34 cellular contexts compared by ENCODE assay signal in the genomic region with DNA sequence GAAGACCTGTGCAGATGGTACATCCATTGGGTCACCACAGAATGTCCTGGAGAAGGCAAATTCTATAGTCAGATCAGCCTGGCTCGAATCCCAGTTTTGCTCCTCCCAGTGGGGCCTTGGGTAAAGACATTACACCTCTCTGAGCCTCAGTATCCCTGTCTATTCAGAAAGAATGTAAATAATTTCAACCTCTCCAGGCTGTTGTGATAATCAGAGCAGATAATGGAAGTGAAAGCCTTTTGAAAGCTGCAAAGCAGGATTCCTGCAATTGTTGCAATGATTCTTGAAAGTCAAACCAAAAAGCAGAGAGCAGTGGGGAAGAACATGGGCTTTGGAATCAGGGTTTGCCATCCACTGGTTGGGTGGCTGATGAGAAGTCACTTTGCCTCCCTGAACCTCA.
"Had no signal": no experiment of that assay in that cellular context is flagged by ENCODE, and none has a peak within 500 bp of the region (broad histone marks: within the 10 kb centered on the region; RNA-seq: fewer than 3 reads in every experiment).

No MANE protein-coding gene starts in this region.

- H3K9me3 ChIP-seq: Peyer's patch had no signal

- H3K9ac ChIP-seq: KMS-11 had no signal

- ATAC-seq: activated naive CD8-positive, alpha-beta T cell treated with anti-CD3 and anti-CD28 coated beads, Interleukin-2, amount 50 U/mL, for 24 hours had no signal

- H3K36me3 Mint-ChIP-seq: activated CD4-positive, alpha-beta memory T cell treated with anti-CD3 and anti-CD28 coated beads for 36 hours; activated naive CD4-positive, alpha-beta T cell treated with anti-CD3 and anti-CD28 coated beads, Interleukin-2, amount 10 ng/mL, durations not matched to agents 7 days and 5 days; activated naive CD8-positive, alpha-beta T cell; brain had no signal

- H3K4me1 ChIP-seq: Peyer's patch had no signal

- H3K4me3 ChIP-seq: Peyer's patch had no signal

- H3K27ac Mint-ChIP-seq: activated B cell treated with CpG ODN at 0.5 μM for 24 hours; activated CD4-positive, alpha-beta memory T cell treated with anti-CD3 and anti-CD28 coated beads for 36 hours; activated naive CD4-positive, alpha-beta T cell treated with anti-CD3 and anti-CD28 coated beads, Interleukin-2, amount 10 ng/mL, durations not matched to agents 7 days and 5 days; activated naive CD8-positive, alpha-beta T cell; activated naive CD8-positive, alpha-beta T cell treated with anti-CD3 and anti-CD28 coated beads, Interleukin-2, amount 50 U/mL, for 24 hours; brain had no signal

- H3K4me3 Mint-ChIP-seq: activated B cell treated with CpG ODN at 0.5 μM for 24 hours; activated CD4-positive, alpha-beta memory T cell treated with anti-CD3 and anti-CD28 coated beads for 36 hours; activated naive CD4-positive, alpha-beta T cell treated with anti-CD3 and anti-CD28 coated beads, Interleukin-2, amount 10 ng/mL, durations not matched to agents 7 days and 5 days; activated naive CD8-positive, alpha-beta T cell; activated naive CD8-positive, alpha-beta T cell treated with anti-CD3 and anti-CD28 coated beads, Interleukin-2, amount 50 U/mL, for 24 hours; brain had no signal

- H3K27me3 ChIP-seq: Peyer's patch had no signal

- H3K9me3 Mint-ChIP-seq: activated B cell treated with CpG ODN at 0.5 μM for 24 hours; activated CD4-positive, alpha-beta memory T cell treated with anti-CD3 and anti-CD28 coated beads for 36 hours; activated naive CD4-positive, alpha-beta T cell treated with anti-CD3 and anti-CD28 coated beads, Interleukin-2, amount 10 ng/mL, durations not matched to agents 7 days and 5 days; activated naive CD8-positive, alpha-beta T cell treated with anti-CD3 and anti-CD28 coated beads, Interleukin-2, amount 50 U/mL, for 24 hours had no signal

- H3K4me1 Mint-ChIP-seq: activated B cell treated with CpG ODN at 0.5 μM for 24 hours; activated naive CD4-positive, alpha-beta T cell treated with anti-CD3 and anti-CD28 coated beads, Interleukin-2, amount 10 ng/mL, durations not matched to agents 7 days and 5 days; activated naive CD8-positive, alpha-beta T cell treated with anti-CD3 and anti-CD28 coated beads, Interleukin-2, amount 50 U/mL, for 24 hours had no signal

- H3K36me3 ChIP-seq: Peyer's patch had no signal

- H3K4me2 ChIP-seq: KMS-11 had no signal

- H3K27ac ChIP-seq: KMS-11, Peyer's patch, VCaP had no signal

- DNase-seq: activated B cell treated with CpG ODN at 0.5 μM for 24 hours; activated CD4-positive, alpha-beta memory T cell treated with anti-CD3 and anti-CD28 coated beads for 36 hours; activated CD4-positive, alpha-beta T cell treated with anti-CD3 and anti-CD28 coated beads for 4 hours; activated CD4-positive, alpha-beta T cell treated with anti-CD3 and anti-CD28 coated beads, Interleukin-2, amount 50 U/mL, for 1 hour; activated CD4-positive, CD25-positive, alpha-beta regulatory T cell treated with anti-CD3 and anti-CD28 coated beads, Interleukin-2, amount 50 U/mL, for 72 hours; activated CD8-positive, alpha-beta memory T cell treated with anti-CD3 and anti-CD28 coated beads, Interleukin-2, amount 50 U/mL, for 4 hours; activated effector memory CD4-positive, alpha-beta T cell treated with Interleukin-2 at 50 U/mL for 16 hours; activated naive CD4-positive, alpha-beta T cell treated with anti-CD3 and anti-CD28 coated beads, Interleukin-2, amount 10 ng/mL, durations not matched to agents 7 days and 5 days; activated naive CD8-positive, alpha-beta T cell treated with anti-CD3 and anti-CD28 coated beads, Interleukin-2, amount 50 U/mL, for 24 hours; activated T-cell treated with anti-CD3 and anti-CD28 coated beads for 4 hours; activated T-cell treated with anti-CD3 and anti-CD28 coated beads, Interleukin-2, amount 50 U/mL, for 48 hours; anterior cingulate cortex; caudate nucleus; cerebellar nuclear complex; MM.1S; NCI-H1092 treated with DMSO at 0.1 percent for 48 hours; NCI-H1417; NCI-H146; NCI-H187; NCI-H2029 treated with DMSO at 0.1 percent for 48 hours; NCI-H2171 treated with DMSO at 0.1 percent for 48 hours; NCI-H2227 treated with DMSO at 0.1 percent for 48 hours; NCI-H524 treated with DMSO at 0.1 percent for 48 hours; Peyer's patch; RPMI8226; SHP77 treated with DMSO at 0.1 percent for 48 hours; SW 1271; T-helper 1 cell; T-helper 2 cell; T-helper 9 cell had no signal
